Comparison of ENCODE assay signal across 21 cellular contexts in the genomic region with DNA sequence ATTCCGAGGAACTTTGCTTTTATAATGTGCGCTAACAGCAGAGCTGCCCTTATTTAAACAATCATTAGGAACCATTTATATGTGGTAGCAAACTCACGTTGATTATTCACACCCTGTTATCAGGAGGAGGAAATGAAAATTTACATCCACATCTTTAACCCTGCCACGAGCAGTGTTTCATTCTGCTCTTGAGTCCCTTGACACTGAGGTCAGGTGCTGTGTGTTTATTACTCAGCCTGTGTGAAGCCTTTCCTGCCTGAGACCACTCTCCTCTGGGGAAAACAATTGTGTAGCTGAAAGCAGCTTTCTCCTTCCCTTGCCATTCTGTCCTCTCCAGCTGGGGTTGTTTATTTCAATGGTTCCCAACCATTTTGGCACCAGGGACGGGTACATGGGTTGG.
DNase-seq lines count a peak whose midpoint lies in the region; ATAC-seq, FAIRE-seq and TF ChIP-seq lines count a peak whose summit lies in the region.
"Had no signal": no experiment of that assay in that cellular context is flagged by ENCODE, and none has a peak within 500 bp of the region (broad histone marks: within the 10 kb centered on the region; RNA-seq: fewer than 3 reads in every experiment).

No MANE protein-coding gene starts in this region.

- POLR2A ChIA-PET in CD8-positive, alpha-beta memory T cell (lab: Charles Lee): no interaction called here
- POLR2A ChIA-PET in activated CD4-positive, alpha-beta memory T cell treated with anti-CD3 and anti-CD28 coated beads for 36 hours (lab: Charles Lee): no interaction called here

- no peak overlapping the region for H3K27ac ChIP-seq in left lung
- no peak overlapping the region for H3K27ac ChIP-seq in CD8-positive, alpha-beta memory T cell (ENCODE audit: low read depth, low read length)
- H3K27ac ChIP-seq: KMS-11, SK-N-MC had no signal

- H3K4me3 Mint-ChIP-seq in CD8-positive, alpha-beta memory T cell: no peak overlapping the region
- H3K4me3 Mint-ChIP-seq in activated CD4-positive, alpha-beta memory T cell treated with anti-CD3 and anti-CD28 coated beads for 36 hours: no peak overlapping the region

- no peaks in the 10 kb centered on the region for H3K36me3 Mint-ChIP-seq in CD8-positive, alpha-beta memory T cell
- no peaks in the 10 kb centered on the region for H3K36me3 Mint-ChIP-seq in activated CD4-positive, alpha-beta memory T cell treated with anti-CD3 and anti-CD28 coated beads for 36 hours

- H3K36me3 ChIP-seq in left lung: no peaks in the 10 kb centered on the region
- no peaks in the 10 kb centered on the region for H3K36me3 ChIP-seq in CD8-positive, alpha-beta memory T cell (ENCODE audit: insufficient read depth, low read length)
- H3K36me3 ChIP-seq: HAP-1 had no signal

- no peaks in the 10 kb centered on the region for H3K4me1 ChIP-seq in left lung
- H3K4me1 ChIP-seq in CD8-positive, alpha-beta memory T cell (ENCODE audit: insufficient read depth, low read length): no peaks in the 10 kb centered on the region
- H3K4me1 ChIP-seq: HAP-1 had no signal

- no peak for TF ChIP-seq POLR2A in GM12892 (IDR thresholded peaks at IDR 0.05; ENCODE audit: low read depth, low read length)

- H3K27me3 Mint-ChIP-seq in CD8-positive, alpha-beta memory T cell: no peaks in the 10 kb centered on the region
- H3K27me3 Mint-ChIP-seq in activated CD4-positive, alpha-beta memory T cell treated with anti-CD3 and anti-CD28 coated beads for 36 hours: no peaks in the 10 kb centered on the region

- no peaks in the 10 kb centered on the region for H3K27me3 ChIP-seq in left lung
- H3K27me3 ChIP-seq in CD8-positive, alpha-beta memory T cell (ENCODE audit: insufficient read depth, low read length, poor library complexity, severe bottlenecking): no peaks in the 10 kb centered on the region

- TF ChIP-seq CTCF in choroid plexus epithelial cell (conservative IDR thresholded peaks at IDR 0.05; ENCODE audit: low read depth, low read length) (no peak), left lung (IDR thresholded peaks at IDR 0.05) (no peak)

- peak; percentile 27 for ATAC-seq in left lung
- ATAC-seq: HepG2, Panc1 had no signal

- H3K4me1 Mint-ChIP-seq in CD8-positive, alpha-beta memory T cell: no peaks in the 10 kb centered on the region
- H3K4me1 Mint-ChIP-seq in activated CD4-positive, alpha-beta memory T cell treated with anti-CD3 and anti-CD28 coated beads for 36 hours (ENCODE audit: low read depth): no peaks in the 10 kb centered on the region

- intact Hi-C loops in left lung (cut with DNase I): no loop called here
- intact Hi-C loops in activated CD4-positive, alpha-beta memory T cell treated with anti-CD3 and anti-CD28 coated beads for 36 hours (cut with micrococcal nuclease): no loop called here

- H3K9me3 ChIP-seq in left lung: no peaks in the 10 kb centered on the region
- no peaks in the 10 kb centered on the region for H3K9me3 ChIP-seq in CD8-positive, alpha-beta memory T cell (ENCODE audit: low read length)
- H3K9me3 ChIP-seq: HAP-1 had no signal

- CTCF ChIA-PET in CD8-positive, alpha-beta memory T cell (lab: Charles Lee): no interaction called here
- CTCF ChIA-PET in activated CD4-positive, alpha-beta memory T cell treated with anti-CD3 and anti-CD28 coated beads for 36 hours (lab: Charles Lee): no interaction called here

- no peak overlapping the region for H3K27ac Mint-ChIP-seq in CD8-positive, alpha-beta memory T cell
- H3K27ac Mint-ChIP-seq in activated CD4-positive, alpha-beta memory T cell treated with anti-CD3 and anti-CD28 coated beads for 36 hours: no peak overlapping the region

- H3K4me3 ChIP-seq in choroid plexus epithelial cell (ENCODE audit: low read depth, low read length) (no peak overlapping the region), left lung (no peak overlapping the region)
- no peak overlapping the region for H3K4me3 ChIP-seq in CD8-positive, alpha-beta memory T cell (ENCODE audit: low read length)
- H3K4me3 ChIP-seq: HAP-1, SK-N-MC had no signal

- DNase-seq in NCI-H748 (lab: John Stamatoyannopoulos, UW; ENCODE audit: unreplicated experiment) (peak; percentile 14), NCI-H748 treated with DMSO at 0.1 percent for 48 hours (lab: John Stamatoyannopoulos, UW) (no peak), choroid plexus epithelial cell (ENCODE audit: low read depth) (peak; percentile 58), left lung (no peak), NCI-H524 treated with DMSO at 0.1 percent for 48 hours (lab: John Stamatoyannopoulos, UW) (no peak), GM12892 (ENCODE audit: insufficient read length) (no peak)
- DNase-seq in CD8-positive, alpha-beta memory T cell: no peak
- no peak for DNase-seq in activated CD4-positive, alpha-beta memory T cell treated with anti-CD3 and anti-CD28 coated beads for 36 hours
- DNase-seq: C1 segment of cervical spinal cord, NCI-H1048, NCI-H1436 treated with DMSO at 0.1 percent for 48 hours, NCI-H2029 treated with DMSO at 0.1 percent for 48 hours, NCI-H345, NCI-H82 had no signal

- FAIRE-seq in GM12892 (lab: Jason Lieb, UNC): no peak
- FAIRE-seq: A204.1, GM19239, HepG2 had no signal

- H3K9me3 Mint-ChIP-seq in CD8-positive, alpha-beta memory T cell: peaks cover 2 to 30% (median 6%) of the 10 kb centered on the region in 5 donors
- H3K9me3 Mint-ChIP-seq in activated CD4-positive, alpha-beta memory T cell treated with anti-CD3 and anti-CD28 coated beads for 36 hours: peaks cover 2% of the 10 kb centered on the region

Comparison
In these comparisons a context has a peak if more than half of its experiments do, and no peak if none do; other contexts are left out.
1. DNase-seq: peak in NCI-H748 (single experiment) and choroid plexus epithelial cell (single experiment); none in NCI-H748 treated with DMSO at 0.1 percent for 48 hours (single experiment), left lung (0 of 2), NCI-H524 treated with DMSO at 0.1 percent for 48 hours (single experiment), CD8-positive, alpha-beta memory T cell (0 of 5), GM12892 (single experiment) and activated CD4-positive, alpha-beta memory T cell treated with anti-CD3 and anti-CD28 coated beads for 36 hours (single experiment).